Comparison of ENCODE assay signal across 8 cellular contexts in the genomic region with DNA sequence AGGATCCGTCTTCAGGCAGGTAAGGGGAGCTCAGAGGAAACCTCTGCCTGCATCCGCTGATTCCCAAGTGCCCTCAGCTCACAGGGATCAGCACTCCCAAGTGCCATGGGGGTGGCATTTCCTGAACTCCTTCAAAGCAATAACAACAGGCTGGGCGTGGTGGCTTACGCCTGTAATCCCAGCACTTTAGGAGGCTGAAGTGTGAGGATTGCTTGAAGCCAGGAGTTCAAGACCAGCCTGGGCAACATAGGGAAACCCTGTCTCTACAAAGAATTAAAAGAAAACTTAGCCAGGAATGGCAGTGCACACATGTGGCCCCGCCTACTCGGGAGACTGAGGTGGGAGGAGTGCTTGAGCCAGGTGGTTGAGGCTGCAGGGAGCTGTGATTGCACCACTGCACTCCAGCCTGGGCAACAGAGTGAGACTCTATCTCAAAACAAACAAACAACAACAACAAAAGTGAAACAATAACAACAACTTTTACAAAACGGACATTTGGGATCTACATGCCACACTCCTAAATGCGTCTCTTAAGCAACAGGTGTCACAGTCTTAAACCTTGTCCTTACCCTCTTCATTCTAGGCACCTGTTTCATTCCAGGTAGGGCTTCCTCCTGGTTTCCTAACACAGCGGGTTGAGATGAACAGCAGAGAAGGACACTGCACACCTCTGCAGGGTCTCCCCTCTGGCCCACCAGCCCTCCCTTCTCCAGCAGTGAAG.
DNase-seq lines count a peak whose midpoint lies in the region; ATAC-seq and TF ChIP-seq lines count a peak whose summit lies in the region.

No MANE protein-coding gene starts in this region.

- no peaks in the 10 kb centered on the region for H3K27me3 Mint-ChIP-seq in activated T-cell treated with anti-CD3 and anti-CD28 coated beads, Interleukin-2, amount 50 U/mL, for 72 hours (ENCODE audit: low read depth)

- peak overlapping the region; percentile 99 for H3K27ac Mint-ChIP-seq in activated T-cell treated with anti-CD3 and anti-CD28 coated beads, Interleukin-2, amount 50 U/mL, for 72 hours

- H3K4me3 Mint-ChIP-seq in activated T-cell treated with anti-CD3 and anti-CD28 coated beads, Interleukin-2, amount 50 U/mL, for 72 hours: peak overlapping the region; percentile 98 to 99

- intact Hi-C loops in heart left ventricle (cut with DNase I): loop anchor here (2.0 to 10.0 kb wide), 13 partner anchors 73 to 838 kb away; a partner anchor contains a TSS
- intact Hi-C loops in Right ventricle myocardium inferior (cut with DNase I): loop anchor here (2.0 to 5.0 kb wide), 4 partner anchors 73 to 416 kb away; a partner anchor contains a TSS
- intact Hi-C loops in uterus (cut with DNase I; ENCODE audit: low total_unique reads): loop anchor here (5.0 to 10.0 kb wide), 2 partner anchors 368 to 416 kb away; a partner anchor contains a TSS

- WGBS in heart left ventricle, 4 donors: 65 to 70% (median 68%) methylated on average over 8 to 9 of the region's 9 CpGs
- WGBS in liver: 41% methylated on average over 9 of the region's 9 CpGs

- TF ChIP-seq CTCF in heart left ventricle (IDR thresholded peaks at IDR 0.05) (no peak), liver (IDR thresholded peaks at IDR 0.05; ENCODE audit: low read depth, low read length, missing input control) (no peak), uterus (IDR thresholded peaks at IDR 0.05) (no peak)

- H3K4me1 ChIP-seq in heart left ventricle (peaks cover 0 to 19% (median 6%) of the 10 kb centered on the region in 12 donors), liver (ENCODE audit: control insufficient read depth in 4 of 4, insufficient read depth in 4 of 4, low read length in 3 of 4) (peaks cover 0 to 22% (median 14%) of the 10 kb centered on the region in 4 donors), uterus (peaks cover 0 to 4% of the 10 kb centered on the region in 2 donors)

- H3K27ac ChIP-seq in heart left ventricle (peak overlapping the region in 11 of 12 donors; percentile 63 to 90 (median 79)), liver (ENCODE audit: low read depth in 1 of 2, low read length in 2 of 2) (peak overlapping the region; percentile 91), uterus (peak overlapping the region; percentile 86 to 95)

- TF ChIP-seq POLR2A in heart left ventricle (IDR thresholded peaks at IDR 0.05): no peak
- TF ChIP-seq POLR2A in uterus (IDR thresholded peaks at IDR 0.05): no peak

- H3K9me3 ChIP-seq in heart left ventricle (peaks cover 0 to 11% (median 0%) of the 10 kb centered on the region in 12 donors), liver (ENCODE audit: control insufficient read depth in 4 of 4, low read length in 3 of 4) (peaks cover 0 to 2% (median 0%) of the 10 kb centered on the region in 4 donors), uterus (no peaks in the 10 kb centered on the region)

- peak overlapping the region; percentile 18 to 76 (median 64) for H3K4me3 ChIP-seq in heart left ventricle
- H3K4me3 ChIP-seq in liver (ENCODE audit: low read depth in 1 of 3, low read length in 3 of 3): peak overlapping the region; percentile 77 to 85 (median 82)
- peak overlapping the region; percentile 53 to 64 for H3K4me3 ChIP-seq in uterus

- H3K9ac ChIP-seq in liver (ENCODE audit: low read depth in 1 of 2, low read length in 2 of 2): peak overlapping the region; percentile 94 to 98

- no peak for TF ChIP-seq RAD21 in liver (IDR thresholded peaks at IDR 0.05)

- peaks cover 3% of the 10 kb centered on the region in 2 donors for H3K9me3 Mint-ChIP-seq in activated T-cell treated with anti-CD3 and anti-CD28 coated beads, Interleukin-2, amount 50 U/mL, for 72 hours

- H3K36me3 ChIP-seq in heart left ventricle (peaks cover 0 to 4% (median 0%) of the 10 kb centered on the region in 9 donors), liver (ENCODE audit: control insufficient read depth in 4 of 4, insufficient read depth in 3 of 4, low read depth in 1 of 4, low read length in 3 of 4) (no peaks in the 10 kb centered on the region), uterus (no peaks in the 10 kb centered on the region)

- H3K27me3 ChIP-seq in heart left ventricle: no peaks in the 10 kb centered on the region
- H3K27me3 ChIP-seq in liver (ENCODE audit: control insufficient read depth in 4 of 4, insufficient read depth in 4 of 4, low read length in 3 of 4): no peaks in the 10 kb centered on the region
- H3K27me3 ChIP-seq in uterus: no peaks in the 10 kb centered on the region

- H3K36me3 Mint-ChIP-seq in activated T-cell treated with anti-CD3 and anti-CD28 coated beads, Interleukin-2, amount 50 U/mL, for 72 hours (ENCODE audit: insufficient read depth in 2 of 2): peaks cover 6 to 16% of the 10 kb centered on the region in 2 donors

- DNase-seq in heart left ventricle (no peak), Right ventricle myocardium inferior (ENCODE audit: missing footprints) (no peak), uterus (no peak), epidermal melanocyte (ENCODE audit: insufficient read length, low spot score) (no peak), KG1 (lab: John Stamatoyannopoulos, UW) (no peak), NCI-H2171 treated with DMSO at 0.1 percent for 48 hours (lab: John Stamatoyannopoulos, UW) (no peak)
- DNase-seq in activated T-cell treated with anti-CD3 and anti-CD28 coated beads, Interleukin-2, amount 50 U/mL, for 72 hours: no peak

- peak in 3 of 4 donors; percentile 2 to 26 (median 21) for ATAC-seq in heart left ventricle
- ATAC-seq in Right ventricle myocardium inferior: no peak
- peak in 1 of 2 donors; percentile 2 for ATAC-seq in activated T-cell treated with anti-CD3 and anti-CD28 coated beads, Interleukin-2, amount 50 U/mL, for 72 hours (replicated peaks in 1 of 2)

- peaks cover 35% of the 10 kb centered on the region for H3K4me1 Mint-ChIP-seq in activated T-cell treated with anti-CD3 and anti-CD28 coated beads, Interleukin-2, amount 50 U/mL, for 72 hours (ENCODE audit: low read depth)

TF ChIP-seq in liver, 16 proteins besides CTCF, POLR2A, EP300 and RAD21:
- no peak for TF ChIP-seq SP1 (IDR thresholded peaks at IDR 0.05)
- no peak for TF ChIP-seq YY1 (IDR thresholded peaks at IDR 0.05)
- TF ChIP-seq JUND (IDR thresholded peaks at IDR 0.05): no peak
- TF ChIP-seq, protein P1, sequence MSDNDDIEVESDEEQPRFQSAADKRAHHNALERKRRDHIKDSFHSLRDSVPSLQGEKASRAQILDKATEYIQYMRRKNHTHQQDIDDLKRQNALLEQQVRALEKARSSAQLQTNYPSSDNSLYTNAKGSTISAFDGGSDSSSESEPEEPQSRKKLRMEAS (IDR thresholded peaks at IDR 0.05): no peak
- TF ChIP-seq NR2F2 (IDR thresholded peaks at IDR 0.05): no peak
- TF ChIP-seq, protein P2, sequence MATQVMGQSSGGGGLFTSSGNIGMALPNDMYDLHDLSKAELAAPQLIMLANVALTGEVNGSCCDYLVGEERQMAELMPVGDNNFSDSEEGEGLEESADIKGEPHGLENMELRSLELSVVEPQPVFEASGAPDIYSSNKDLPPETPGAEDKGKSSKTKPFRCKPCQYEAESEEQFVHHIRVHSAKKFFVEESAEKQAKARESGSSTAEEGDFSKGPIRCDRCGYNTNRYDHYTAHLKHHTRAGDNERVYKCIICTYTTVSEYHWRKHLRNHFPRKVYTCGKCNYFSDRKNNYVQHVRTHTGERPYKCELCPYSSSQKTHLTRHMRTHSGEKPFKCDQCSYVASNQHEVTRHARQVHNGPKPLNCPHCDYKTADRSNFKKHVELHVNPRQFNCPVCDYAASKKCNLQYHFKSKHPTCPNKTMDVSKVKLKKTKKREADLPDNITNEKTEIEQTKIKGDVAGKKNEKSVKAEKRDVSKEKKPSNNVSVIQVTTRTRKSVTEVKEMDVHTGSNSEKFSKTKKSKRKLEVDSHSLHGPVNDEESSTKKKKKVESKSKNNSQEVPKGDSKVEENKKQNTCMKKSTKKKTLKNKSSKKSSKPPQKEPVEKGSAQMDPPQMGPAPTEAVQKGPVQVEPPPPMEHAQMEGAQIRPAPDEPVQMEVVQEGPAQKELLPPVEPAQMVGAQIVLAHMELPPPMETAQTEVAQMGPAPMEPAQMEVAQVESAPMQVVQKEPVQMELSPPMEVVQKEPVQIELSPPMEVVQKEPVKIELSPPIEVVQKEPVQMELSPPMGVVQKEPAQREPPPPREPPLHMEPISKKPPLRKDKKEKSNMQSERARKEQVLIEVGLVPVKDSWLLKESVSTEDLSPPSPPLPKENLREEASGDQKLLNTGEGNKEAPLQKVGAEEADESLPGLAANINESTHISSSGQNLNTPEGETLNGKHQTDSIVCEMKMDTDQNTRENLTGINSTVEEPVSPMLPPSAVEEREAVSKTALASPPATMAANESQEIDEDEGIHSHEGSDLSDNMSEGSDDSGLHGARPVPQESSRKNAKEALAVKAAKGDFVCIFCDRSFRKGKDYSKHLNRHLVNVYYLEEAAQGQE (IDR thresholded peaks at IDR 0.05): no peak
- no peak for TF ChIP-seq FOXA2 (IDR thresholded peaks at IDR 0.05)
- no peak for TF ChIP-seq HNF4A (conservative IDR thresholded peaks at IDR 0.05)
- no peak for TF ChIP-seq RXRA (IDR thresholded peaks at IDR 0.05)
- TF ChIP-seq, protein P3, sequence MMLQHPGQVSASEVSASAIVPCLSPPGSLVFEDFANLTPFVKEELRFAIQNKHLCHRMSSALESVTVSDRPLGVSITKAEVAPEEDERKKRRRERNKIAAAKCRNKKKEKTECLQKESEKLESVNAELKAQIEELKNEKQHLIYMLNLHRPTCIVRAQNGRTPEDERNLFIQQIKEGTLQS (IDR thresholded peaks at IDR 0.05): no peak
- TF ChIP-seq, protein P4, sequence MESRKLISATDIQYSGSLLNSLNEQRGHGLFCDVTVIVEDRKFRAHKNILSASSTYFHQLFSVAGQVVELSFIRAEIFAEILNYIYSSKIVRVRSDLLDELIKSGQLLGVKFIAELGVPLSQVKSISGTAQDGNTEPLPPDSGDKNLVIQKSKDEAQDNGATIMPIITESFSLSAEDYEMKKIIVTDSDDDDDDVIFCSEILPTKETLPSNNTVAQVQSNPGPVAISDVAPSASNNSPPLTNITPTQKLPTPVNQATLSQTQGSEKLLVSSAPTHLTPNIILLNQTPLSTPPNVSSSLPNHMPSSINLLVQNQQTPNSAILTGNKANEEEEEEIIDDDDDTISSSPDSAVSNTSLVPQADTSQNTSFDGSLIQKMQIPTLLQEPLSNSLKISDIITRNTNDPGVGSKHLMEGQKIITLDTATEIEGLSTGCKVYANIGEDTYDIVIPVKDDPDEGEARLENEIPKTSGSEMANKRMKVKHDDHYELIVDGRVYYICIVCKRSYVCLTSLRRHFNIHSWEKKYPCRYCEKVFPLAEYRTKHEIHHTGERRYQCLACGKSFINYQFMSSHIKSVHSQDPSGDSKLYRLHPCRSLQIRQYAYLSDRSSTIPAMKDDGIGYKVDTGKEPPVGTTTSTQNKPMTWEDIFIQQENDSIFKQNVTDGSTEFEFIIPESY (IDR thresholded peaks at IDR 0.05): no peak
- no peak for TF ChIP-seq EGR1 (IDR thresholded peaks at IDR 0.05; ENCODE audit: low read depth in 2 of 2)
- TF ChIP-seq HNF4G (IDR thresholded peaks at IDR 0.05): no peak
- no peak for TF ChIP-seq TAF1 (conservative IDR thresholded peaks at IDR 0.05)
- TF ChIP-seq GABPA (IDR thresholded peaks at IDR 0.05 in 1 of 2, conservative IDR thresholded peaks at IDR 0.05 in 1 of 2): no peak
- no peak for TF ChIP-seq FOXA1 (IDR thresholded peaks at IDR 0.05)
